15 cellular contexts compared by ENCODE assay signal in the genomic region with DNA sequence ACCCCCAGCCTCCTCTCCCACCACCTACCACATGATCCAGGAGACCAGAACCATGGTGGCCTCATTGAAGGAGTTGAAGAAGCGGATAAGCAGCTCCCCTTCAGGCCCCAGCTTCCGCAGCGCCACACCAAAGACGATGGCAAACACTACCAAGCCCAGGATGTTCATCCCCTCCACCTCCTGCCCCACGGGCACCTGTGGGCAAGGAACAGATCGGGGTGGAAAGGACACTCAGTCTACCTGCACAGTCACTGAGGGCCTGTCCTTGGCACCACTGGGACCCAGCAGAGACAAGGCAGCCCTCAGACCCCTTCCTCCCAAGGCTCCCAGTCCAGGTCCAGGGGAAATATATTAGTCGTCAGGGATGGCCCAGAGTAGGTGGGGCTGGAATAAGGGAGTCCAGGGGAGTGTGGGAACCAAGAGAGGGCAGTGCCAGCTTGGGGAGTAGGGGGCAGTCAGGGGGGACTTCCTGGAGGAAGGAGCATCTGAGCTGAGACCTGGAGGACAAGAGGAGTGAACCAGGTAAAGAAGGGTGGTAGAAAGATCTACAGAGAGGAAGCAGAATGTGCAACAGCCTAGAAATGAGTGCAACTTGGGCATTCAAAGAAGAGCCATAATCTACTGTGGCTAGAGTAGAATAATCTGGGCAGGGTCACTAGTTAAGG. TPM values are rescaled to one million over a fixed set of nuclear protein-coding genes. Genes with fewer than 3 reads are reported as not detected.
DNase-seq lines count a peak whose midpoint lies in the region; ATAC-seq and TF ChIP-seq lines count a peak whose summit lies in the region.
"Had no signal": no experiment of that assay in that cellular context is flagged by ENCODE, and none has a peak within 500 bp of the region (broad histone marks: within the 10 kb centered on the region; RNA-seq: fewer than 3 reads in every experiment).

No MANE protein-coding gene starts in this region.

- ATAC-seq in CD4-positive, alpha-beta T cell (ENCODE audit: poor library complexity) = no peak
- ATAC-seq in natural killer cell = no peak
- ATAC-seq in GM18502 (IDR thresholded peaks at IDR 0.05; ENCODE audit: poor library complexity, unreplicated experiment) = no peak
- ATAC-seq in body of pancreas = no peak
- ATAC-seq: heart right ventricle, PC-3 had no signal

- H3K36me3 ChIP-seq in tibial artery (peaks cover 49 to 67% (median 49%) of the 10 kb centered on the region in 3 donors), body of pancreas (replicated peaks in 1 of 2; ENCODE audit: insufficient read depth in 1 of 2, low read depth in 2 of 2) (no peaks in the 10 kb centered on the region)

- H3K4me1 ChIP-seq in H9 (ENCODE audit: insufficient read depth, low read length) (peaks cover 5% of the 10 kb centered on the region; the same call in 1 of the 2 replicates), tibial artery (peaks cover 0 to 40% (median 32%) of the 10 kb centered on the region in 4 donors), body of pancreas (peaks cover 42% of the 10 kb centered on the region)

- no peak overlapping the region for H2BK5ac ChIP-seq in H9 (ENCODE audit: insufficient read length, low read length)

- H3K9me3 ChIP-seq in CD4-positive, alpha-beta T cell (ENCODE audit: control insufficient read depth, low read length) = no peaks in the 10 kb centered on the region
- H3K9me3 ChIP-seq in H9 (ENCODE audit: control insufficient read depth, low read depth, low read length) (no peaks in the 10 kb centered on the region), tibial artery (no peaks in the 10 kb centered on the region), body of pancreas (no peaks in the 10 kb centered on the region)
- H3K9me3 ChIP-seq: heart right ventricle, upper lobe of left lung had no signal

- no peak overlapping the region for H3K4ac ChIP-seq in H9 (ENCODE audit: low read depth, low read length)

- H3K36me3 Mint-ChIP-seq in CD4-positive, alpha-beta T cell (ENCODE audit: low read depth) = peaks cover 43% of the 10 kb centered on the region
- H3K36me3 Mint-ChIP-seq in H9 (ENCODE audit: insufficient read depth in 1 of 3, low read depth in 3 of 3) = peaks cover 71 to 87% (median 75%) of the 10 kb centered on the region in 3 experiments
- H3K36me3 Mint-ChIP-seq in activated naive CD8-positive, alpha-beta T cell = peaks cover 22% of the 10 kb centered on the region
- no peaks in the 10 kb centered on the region for H3K36me3 Mint-ChIP-seq in natural killer cell

- H2BK20ac ChIP-seq in H9 (ENCODE audit: low read depth, low read length, poor library complexity, severe bottlenecking) = no peak overlapping the region

- no peak overlapping the region for H2BK12ac ChIP-seq in H9 (ENCODE audit: insufficient read length, low read depth, low read length)

- no peak overlapping the region for H2AK5ac ChIP-seq in H9 (ENCODE audit: insufficient read length, low read length)

- no peaks in the 10 kb centered on the region for H3K27me3 ChIP-seq in CD4-positive, alpha-beta T cell (ENCODE audit: control insufficient read depth, insufficient read depth, low read length)
- H3K27me3 ChIP-seq in H9 (ENCODE audit: insufficient read depth, low read length) = no peaks in the 10 kb centered on the region
- H3K27me3 ChIP-seq in tibial artery = no peaks in the 10 kb centered on the region
- H3K27me3 ChIP-seq in body of pancreas = no peaks in the 10 kb centered on the region
- H3K27me3 ChIP-seq: upper lobe of left lung had no signal

- no peak overlapping the region for H3K4me2 ChIP-seq in H9 (ENCODE audit: insufficient read depth, insufficient read length, low read length)
- H3K4me2 ChIP-seq: smooth muscle cell had no signal

- CTCF ChIA-PET in CD4-positive, alpha-beta T cell (lab: Charles Lee) = interaction anchor here (0.6 to 0.7 kb wide), 2 partner anchors 58 to 1333 kb away, joined by 3 to 4 read pairs; no protein-coding TSS in a partner anchor

- intact Hi-C loops in CD4-positive, alpha-beta T cell (cut with DNase I, micrococcal nuclease) = loop anchor here in 1 of 2 experiments (10.0 kb wide), 2 partner anchors 472 to 1542 kb away; a partner anchor contains a TSS
- intact Hi-C loops in natural killer cell (cut with micrococcal nuclease) = no loop called here
- intact Hi-C loops in tibial artery (cut with DNase I; ENCODE audit: low total_unique reads) = loop anchor here (5.0 kb wide), 1 partner anchor 40 kb away; no protein-coding TSS in a partner anchor
- intact Hi-C loops in body of pancreas (cut with DNase I) = no loop called here

- WGBS in H9 (ENCODE audit: extremely low coverage, insufficient read length, low lambda C conversion rate) = no CpG with 5 or more reads among the region's 7 CpGs
- WGBS in body of pancreas, 2 donors = 70 to 84% methylated on average over 1 to 7 of the region's 7 CpGs

- POLR2A ChIA-PET in CD4-positive, alpha-beta T cell (lab: Charles Lee) = no interaction called here

- H2AFZ ChIP-seq in H9 (ENCODE audit: low read length) = no peak overlapping the region

- TF ChIP-seq CTCF in CD4-positive, alpha-beta T cell (IDR thresholded peaks at IDR 0.05) = no peak
- TF ChIP-seq CTCF in H9 (conservative IDR thresholded peaks at IDR 0.05) = no peak
- no peak for TF ChIP-seq CTCF in natural killer cell (IDR thresholded peaks at IDR 0.05)
- TF ChIP-seq CTCF in tibial artery (IDR thresholded peaks at IDR 0.05) = no peak
- no peak for TF ChIP-seq CTCF in body of pancreas (IDR thresholded peaks at IDR 0.05)

- H3K18ac ChIP-seq in H9 (ENCODE audit: insufficient read length, low read depth, low read length) = no peak overlapping the region

- H3K23me2 ChIP-seq in H9 (ENCODE audit: insufficient read length, low read depth, low read length, poor library complexity, severe bottlenecking) = peaks cover 23% of the 10 kb centered on the region

- H3K14ac ChIP-seq in H9 (ENCODE audit: insufficient read depth, low read length) = no peak overlapping the region

- no peaks in the 10 kb centered on the region for H3K9me3 Mint-ChIP-seq in CD4-positive, alpha-beta T cell
- H3K9me3 Mint-ChIP-seq in H9 = no peaks in the 10 kb centered on the region; a peak in 1 of 5 replicates
- H3K9me3 Mint-ChIP-seq in activated naive CD8-positive, alpha-beta T cell (ENCODE audit: low read depth) = no peaks in the 10 kb centered on the region
- no peaks in the 10 kb centered on the region for H3K9me3 Mint-ChIP-seq in natural killer cell

- peaks cover 4% of the 10 kb centered on the region for H4K20me1 ChIP-seq in H9 (ENCODE audit: control insufficient read depth, insufficient read depth, insufficient read length)

- no peak overlapping the region for H2BK120ac ChIP-seq in H9 (ENCODE audit: low read depth, low read length, poor library complexity, severe bottlenecking)

- peak overlapping the region; percentile 61 for H3K27ac Mint-ChIP-seq in CD4-positive, alpha-beta T cell
- peak overlapping the region; percentile 94 to 97 (median 94); a peak in 6 of 7 replicates for H3K27ac Mint-ChIP-seq in H9
- no peak overlapping the region for H3K27ac Mint-ChIP-seq in activated naive CD8-positive, alpha-beta T cell
- peak overlapping the region; percentile 14 to 99 for H3K27ac Mint-ChIP-seq in natural killer cell

- H4K5ac ChIP-seq in H9 (ENCODE audit: insufficient read length, low read depth, low read length) = no peak overlapping the region

- TF ChIP-seq POLR2A in body of pancreas (IDR thresholded peaks at IDR 0.05) = no peak

- H3K4me3 ChIP-seq in tibial artery = no peak overlapping the region
- no peak overlapping the region for H3K4me3 ChIP-seq in body of pancreas
- H3K4me3 ChIP-seq: heart right ventricle, smooth muscle cell, upper lobe of left lung had no signal

- no peak overlapping the region for H3K9ac ChIP-seq in H9 (ENCODE audit: extremely low read depth, insufficient read length, low read length)

- H3K27ac ChIP-seq in CD4-positive, alpha-beta T cell (ENCODE audit: low read depth, low read length) = no peak overlapping the region
- no peak overlapping the region for H3K27ac ChIP-seq in H9 (ENCODE audit: insufficient read length, low read depth, low read length)
- no peak overlapping the region for H3K27ac ChIP-seq in tibial artery
- H3K27ac ChIP-seq in body of pancreas = peak overlapping the region in 1 of 4 donors; percentile 25
- H3K27ac ChIP-seq: heart right ventricle had no signal

- H3K4me1 Mint-ChIP-seq in CD4-positive, alpha-beta T cell (ENCODE audit: low read depth) = peaks cover 41% of the 10 kb centered on the region
- peaks cover 26 to 40% of the 10 kb centered on the region in 2 experiments for H3K4me1 Mint-ChIP-seq in H9
- H3K4me1 Mint-ChIP-seq in activated naive CD8-positive, alpha-beta T cell (ENCODE audit: low read depth) = peaks cover 31% of the 10 kb centered on the region
- peaks cover 56 to 71% of the 10 kb centered on the region in 2 donors for H3K4me1 Mint-ChIP-seq in natural killer cell

- H2BK15ac ChIP-seq in H9 (ENCODE audit: low read depth, low read length) = no peak overlapping the region

- no peak overlapping the region for H3K56ac ChIP-seq in H9 (ENCODE audit: insufficient read length, low read depth, low read length)

- no peaks in the 10 kb centered on the region for H3K27me3 Mint-ChIP-seq in CD4-positive, alpha-beta T cell
- H3K27me3 Mint-ChIP-seq in H9 (ENCODE audit: low read depth) = no peaks in the 10 kb centered on the region
- H3K27me3 Mint-ChIP-seq in activated naive CD8-positive, alpha-beta T cell = no peaks in the 10 kb centered on the region
- no peaks in the 10 kb centered on the region for H3K27me3 Mint-ChIP-seq in natural killer cell (ENCODE audit: low read depth in 2 of 2)

- H3K79me1 ChIP-seq in H9 (ENCODE audit: insufficient read depth, low read depth, low read length, poor library complexity, severe bottlenecking) = peaks cover 12% of the 10 kb centered on the region

- no peak overlapping the region for H3K23ac ChIP-seq in H9 (ENCODE audit: insufficient read length, low read depth, low read length)

- DNase-seq in CD4-positive, alpha-beta T cell = no peak
- DNase-seq in H9 = no peak
- DNase-seq in natural killer cell = no peak
- DNase-seq in T-helper 9 cell = no peak
- DNase-seq in tibial artery = no peak
- DNase-seq in body of pancreas = no peak
- DNase-seq: GOT3, heart right ventricle, NCI-H1092 treated with DMSO at 0.1 percent for 48 hours, NCI-H345, PC-3, upper lobe of left lung had no signal

- H4K8ac ChIP-seq in H9 (replicated peaks; ENCODE audit: insufficient read length, low read depth, low read length) = no peak overlapping the region

- peaks cover 41% of the 10 kb centered on the region; the same call in 1 of the 2 replicates for H3K79me2 ChIP-seq in H9 (ENCODE audit: insufficient read depth, low read length)

- no peak overlapping the region for H3T11ph ChIP-seq in H9 (ENCODE audit: low read length)

- no peak overlapping the region for H4K91ac ChIP-seq in H9 (ENCODE audit: insufficient read length, low read depth, low read length)

- H3K4me3 Mint-ChIP-seq in CD4-positive, alpha-beta T cell = no peak overlapping the region
- peak overlapping the region in 1 of 2 experiments; percentile 100; a peak in 3 of 5 replicates for H3K4me3 Mint-ChIP-seq in H9
- H3K4me3 Mint-ChIP-seq in activated naive CD8-positive, alpha-beta T cell = peak overlapping the region; percentile 63
- peak overlapping the region; percentile 25 for H3K4me3 Mint-ChIP-seq in natural killer cell

RNA-seq across cellular contexts. Expression of a gene that starts 5.9 kb away (rescaled TPM):
- total RNA-seq in CD4-positive, alpha-beta T cell = 1 to 10 TPM; 7.1 TPM
- total RNA-seq in H9 (2021) (258 and 269 TPM in 2 replicates), natural killer cell (10 to 100 TPM; 11.2 to 23.1 (median 18.9) TPM), body of pancreas (10 to 100 TPM; 31.4 to 39.2 TPM)

RNA-seq across cellular contexts. Expression of a gene that starts 36.2 kb away (rescaled TPM):
- 10 to 100 TPM; 90.0 to 94.0 TPM for total RNA-seq in CD4-positive, alpha-beta T cell
- total RNA-seq in H9 (2021) (143 and 148 TPM in 2 replicates), natural killer cell (100 to 1,000 TPM; 125 to 152 (median 125) TPM), body of pancreas (10 to 100 TPM; 51.4 to 55.5 TPM)

RNA-seq across cellular contexts. Expression of a gene that starts 36.6 kb away (rescaled TPM):
- total RNA-seq in CD4-positive, alpha-beta T cell = 10 to 100 TPM; 19.0 to 20.2 TPM
- 39.1 and 42.2 TPM in 2 replicates for total RNA-seq in H9 (2021)
- 10 to 100 TPM; 19.1 to 23.3 (median 19.8) TPM for total RNA-seq in natural killer cell
- 10 to 100 TPM in 1 of 2 donors, 1 to 10 TPM in 1; 8.8 to 13.2 TPM for total RNA-seq in body of pancreas
